In the genomic region with DNA sequence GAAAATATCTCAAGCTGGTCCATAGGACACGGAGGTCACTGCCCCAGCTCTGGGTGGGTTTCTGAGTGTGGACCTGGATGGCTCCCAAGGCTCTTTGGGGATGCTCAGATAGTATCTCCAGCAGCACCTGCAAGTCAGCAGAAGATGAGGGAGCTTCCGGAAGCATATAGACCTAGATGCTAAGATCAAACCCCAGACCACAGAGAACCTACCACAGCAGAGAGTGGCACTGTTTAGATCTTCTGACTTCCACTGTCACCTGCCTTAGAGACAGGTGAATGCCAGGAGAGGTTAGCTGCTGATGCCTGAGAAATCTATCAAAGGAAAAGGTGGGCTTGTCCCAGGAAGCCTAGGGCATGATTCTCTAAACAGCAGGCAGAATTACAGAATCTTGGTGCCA, we compare ENCODE assay signal across 13 cellular contexts.
"Had no signal": no experiment of that assay in that cellular context is flagged by ENCODE, and none has a peak within 500 bp of the region (broad histone marks: within the 10 kb centered on the region; RNA-seq: fewer than 3 reads in every experiment).

No MANE protein-coding gene starts in this region.

- H3K4me3 ChIP-seq: body of pancreas, skin epidermis had no signal

- H3K27me3 ChIP-seq: body of pancreas had no signal

- H3K4me1 ChIP-seq: body of pancreas had no signal

- DNase-seq: activated naive CD4-positive, alpha-beta T cell treated with anti-CD3 and anti-CD28 coated beads, Interleukin-2, amount 50 U/mL, for 16 hours; activated T-cell treated with anti-CD3 and anti-CD28 coated beads, Interleukin-2, amount 50 U/mL, for 48 hours; amniotic stem cell; body of pancreas; cerebellar nuclear complex; hypothalamus; kidney glomerular epithelial cell; SHP77 treated with DMSO at 0.1 percent for 48 hours; stimulated activated CD4-positive, alpha-beta T cell treated with anti-CD3 and anti-CD28 coated beads, Interleukin-4, amount 100 ng/mL, for 4 hours; trophoblast cell had no signal

- H3K9me3 ChIP-seq: body of pancreas had no signal

- ATAC-seq: activated CD4-positive, CD25-positive, alpha-beta regulatory T cell treated with anti-CD3 and anti-CD28 coated beads, Interleukin-2, amount 50 U/mL, for 24 hours; body of pancreas; esophagus mucosa had no signal

- H3K27ac ChIP-seq: body of pancreas, skin epidermis had no signal
